12 cellular contexts compared by ENCODE assay signal in genomic region chr1:183164350-183164749, GRCh38. TPM values are rescaled to one million over a fixed set of nuclear protein-coding genes. Genes with fewer than 3 reads are reported as not detected.
DNase-seq lines count a peak whose midpoint lies in the region; ATAC-seq, FAIRE-seq and TF ChIP-seq lines count a peak whose summit lies in the region.
"Had no signal": no experiment of that assay in that cellular context is flagged by ENCODE, and none has a peak within 500 bp of the region (broad histone marks: within the 10 kb centered on the region; RNA-seq: fewer than 3 reads in every experiment).

No MANE protein-coding gene starts in this region.

- no peak overlapping the region for H3K4me3 Mint-ChIP-seq in WTC11
- peak overlapping the region; percentile 9 for H3K4me3 Mint-ChIP-seq in type B pancreatic cell
- H3K4me3 Mint-ChIP-seq in endothelial cell (ENCODE audit: unreplicated experiment), result no peak overlapping the region

- H3K9me3 ChIP-seq in small intestine (ENCODE audit: control insufficient read depth, low read depth), result no peaks in the 10 kb centered on the region

- H3K27me3 Mint-ChIP-seq in WTC11 (ENCODE audit: low read depth) (no peaks in the 10 kb centered on the region), type B pancreatic cell (peaks cover 2% of the 10 kb centered on the region), endothelial cell (ENCODE audit: unreplicated experiment) (no peaks in the 10 kb centered on the region)

- peak; percentile 97 for ATAC-seq in WTC11

- no peak overlapping the region for H3K27ac ChIP-seq in small intestine (ENCODE audit: low read depth in 1 of 2, low read length in 1 of 2)
- H3K27ac ChIP-seq: HL-60 had no signal

- POLR2A ChIA-PET in WTC11 (lab: Charles Lee), result no interaction called here

- no peaks in the 10 kb centered on the region for H3K9me3 Mint-ChIP-seq in WTC11
- H3K9me3 Mint-ChIP-seq in type B pancreatic cell, result peaks cover 4% of the 10 kb centered on the region
- no peaks in the 10 kb centered on the region for H3K9me3 Mint-ChIP-seq in endothelial cell (ENCODE audit: unreplicated experiment)

- H3K4me3 ChIP-seq in small intestine (ENCODE audit: low read depth in 1 of 2, low read length in 2 of 2), result no peak overlapping the region

- CTCF ChIA-PET in WTC11 (lab: Charles Lee), result no interaction called here

- H3K4me1 ChIP-seq in small intestine (ENCODE audit: control insufficient read depth in 2 of 2, insufficient read depth in 1 of 2, low read depth in 1 of 2, low read length in 1 of 2), result no peaks in the 10 kb centered on the region

- H3K36me3 ChIP-seq in small intestine (ENCODE audit: control insufficient read depth in 2 of 2, insufficient read depth in 2 of 2, low read length in 2 of 2), result no peaks in the 10 kb centered on the region

- no peak for FAIRE-seq in small intestine (lab: Jason Lieb, UNC)

- H3K27me3 ChIP-seq in small intestine (ENCODE audit: control insufficient read depth in 2 of 2, insufficient read depth in 2 of 2, low read length in 2 of 2), result no peaks in the 10 kb centered on the region

- TF ChIP-seq CTCF in WTC11 (IDR thresholded peaks at IDR 0.05) (no peak), type B pancreatic cell (conservative IDR thresholded peaks at IDR 0.05) (no peak), endothelial cell (IDR thresholded peaks at IDR 0.05; ENCODE audit: unreplicated experiment) (no peak)

- peaks cover 16% of the 10 kb centered on the region for H3K4me1 Mint-ChIP-seq in WTC11
- peaks cover 23% of the 10 kb centered on the region for H3K4me1 Mint-ChIP-seq in type B pancreatic cell (ENCODE audit: unreplicated experiment)
- H3K4me1 Mint-ChIP-seq in endothelial cell (ENCODE audit: unreplicated experiment), result no peaks in the 10 kb centered on the region

- H3K27ac Mint-ChIP-seq in WTC11 (no peak overlapping the region), type B pancreatic cell (peak overlapping the region; percentile 77), endothelial cell (ENCODE audit: unreplicated experiment) (no peak overlapping the region)

- H3K36me3 Mint-ChIP-seq in WTC11, result no peaks in the 10 kb centered on the region
- H3K36me3 Mint-ChIP-seq in type B pancreatic cell, result peaks cover 3% of the 10 kb centered on the region
- H3K36me3 Mint-ChIP-seq in endothelial cell (ENCODE audit: low read depth, unreplicated experiment), result no peaks in the 10 kb centered on the region

- 86 to 100% (median 86%) methylated on average over 1 of the region's 1 CpG for WGBS in small intestine, 3 donors

- DNase-seq in HPDE6-E6E7 (ENCODE audit: extremely low spot score) (peak; percentile 66), WTC11 (ENCODE audit: low spot score) (peak; percentile 46), iPS DF 19.7 (ENCODE audit: low read depth, low spot score) (peak; percentile 78), type B pancreatic cell (ENCODE audit: extremely low spot score, unreplicated experiment) (no peak), DMS79 treated with DMSO at 0.1 percent for 48 hours (lab: John Stamatoyannopoulos, UW) (no peak), small intestine (no peak), endothelial cell (ENCODE audit: low spot score) (no peak)
- DNase-seq in activated CD8-positive, alpha-beta memory T cell treated with anti-CD3 and anti-CD28 coated beads for 24 hours, result no peak
- DNase-seq: activated naive CD4-positive, alpha-beta T cell treated with Interleukin-2 at 50 U/mL for 16 hours; DND-41; NCI-H2081 had no signal

TF ChIP-seq in WTC11, 78 proteins besides CTCF, POLR2A, EP300 and RAD21:
- TF ChIP-seq NR3C1 (CRISPR knock-in tag; conservative IDR thresholded peaks at IDR 0.05; ENCODE audit: low read depth) (no peak), MXD4 (CRISPR knock-in tag; IDR thresholded peaks at IDR 0.05; ENCODE audit: borderline replicate concordance) (no peak), MYBL2 (CRISPR knock-in tag; IDR thresholded peaks at IDR 0.05) (no peak), CREM (CRISPR knock-in tag; IDR thresholded peaks at IDR 0.05) (no peak), CREB1 (CRISPR knock-in tag; IDR thresholded peaks at IDR 0.05) (no peak), NR2C2 (CRISPR knock-in tag; IDR thresholded peaks at IDR 0.05) (no peak), CBFB (CRISPR knock-in tag; IDR thresholded peaks at IDR 0.05; ENCODE audit: low read depth) (no peak)
- TF ChIP-seq, protein P1, sequence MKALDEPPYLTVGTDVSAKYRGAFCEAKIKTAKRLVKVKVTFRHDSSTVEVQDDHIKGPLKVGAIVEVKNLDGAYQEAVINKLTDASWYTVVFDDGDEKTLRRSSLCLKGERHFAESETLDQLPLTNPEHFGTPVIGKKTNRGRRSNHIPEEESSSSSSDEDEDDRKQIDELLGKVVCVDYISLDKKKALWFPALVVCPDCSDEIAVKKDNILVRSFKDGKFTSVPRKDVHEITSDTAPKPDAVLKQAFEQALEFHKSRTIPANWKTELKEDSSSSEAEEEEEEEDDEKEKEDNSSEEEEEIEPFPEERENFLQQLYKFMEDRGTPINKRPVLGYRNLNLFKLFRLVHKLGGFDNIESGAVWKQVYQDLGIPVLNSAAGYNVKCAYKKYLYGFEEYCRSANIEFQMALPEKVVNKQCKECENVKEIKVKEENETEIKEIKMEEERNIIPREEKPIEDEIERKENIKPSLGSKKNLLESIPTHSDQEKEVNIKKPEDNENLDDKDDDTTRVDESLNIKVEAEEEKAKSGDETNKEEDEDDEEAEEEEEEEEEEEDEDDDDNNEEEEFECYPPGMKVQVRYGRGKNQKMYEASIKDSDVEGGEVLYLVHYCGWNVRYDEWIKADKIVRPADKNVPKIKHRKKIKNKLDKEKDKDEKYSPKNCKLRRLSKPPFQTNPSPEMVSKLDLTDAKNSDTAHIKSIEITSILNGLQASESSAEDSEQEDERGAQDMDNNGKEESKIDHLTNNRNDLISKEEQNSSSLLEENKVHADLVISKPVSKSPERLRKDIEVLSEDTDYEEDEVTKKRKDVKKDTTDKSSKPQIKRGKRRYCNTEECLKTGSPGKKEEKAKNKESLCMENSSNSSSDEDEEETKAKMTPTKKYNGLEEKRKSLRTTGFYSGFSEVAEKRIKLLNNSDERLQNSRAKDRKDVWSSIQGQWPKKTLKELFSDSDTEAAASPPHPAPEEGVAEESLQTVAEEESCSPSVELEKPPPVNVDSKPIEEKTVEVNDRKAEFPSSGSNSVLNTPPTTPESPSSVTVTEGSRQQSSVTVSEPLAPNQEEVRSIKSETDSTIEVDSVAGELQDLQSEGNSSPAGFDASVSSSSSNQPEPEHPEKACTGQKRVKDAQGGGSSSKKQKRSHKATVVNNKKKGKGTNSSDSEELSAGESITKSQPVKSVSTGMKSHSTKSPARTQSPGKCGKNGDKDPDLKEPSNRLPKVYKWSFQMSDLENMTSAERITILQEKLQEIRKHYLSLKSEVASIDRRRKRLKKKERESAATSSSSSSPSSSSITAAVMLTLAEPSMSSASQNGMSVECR (CRISPR knock-in tag; IDR thresholded peaks at IDR 0.05; ENCODE audit: borderline replicate concordance), result no peak
- TF ChIP-seq, protein P2, sequence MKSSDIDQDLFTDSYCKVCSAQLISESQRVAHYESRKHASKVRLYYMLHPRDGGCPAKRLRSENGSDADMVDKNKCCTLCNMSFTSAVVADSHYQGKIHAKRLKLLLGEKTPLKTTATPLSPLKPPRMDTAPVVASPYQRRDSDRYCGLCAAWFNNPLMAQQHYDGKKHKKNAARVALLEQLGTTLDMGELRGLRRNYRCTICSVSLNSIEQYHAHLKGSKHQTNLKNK (CRISPR knock-in tag; IDR thresholded peaks at IDR 0.05), result no peak
- TF ChIP-seq, protein P3, sequence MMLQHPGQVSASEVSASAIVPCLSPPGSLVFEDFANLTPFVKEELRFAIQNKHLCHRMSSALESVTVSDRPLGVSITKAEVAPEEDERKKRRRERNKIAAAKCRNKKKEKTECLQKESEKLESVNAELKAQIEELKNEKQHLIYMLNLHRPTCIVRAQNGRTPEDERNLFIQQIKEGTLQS (CRISPR knock-in tag; conservative IDR thresholded peaks at IDR 0.05), result no peak

RNA-seq across cellular contexts. Expression of gene LAMC2, which starts 21.7 kb away (rescaled TPM):
- total RNA-seq in WTC11 (2021), result 6.5 to 7.9 TPM (median 6.5 TPM) in 3 replicates
- total RNA-seq in type B pancreatic cell (ENCODE audit: low replicate concordance), result 14.8 and 33.5 TPM in 2 replicates
- 1 to 10 TPM; 2.4 to 7.7 (median 4.7) TPM for polyA plus RNA-seq in small intestine
- total RNA-seq in endothelial cell (ENCODE audit: unreplicated experiment), result 2.3 TPM

Comparison
In these comparisons a context has a peak if more than half of its experiments do, and no peak if none do; other contexts are left out.
1. DNase-seq: peak in HPDE6-E6E7 (single experiment), WTC11 (single experiment) and iPS DF 19.7 (single experiment); none in type B pancreatic cell (single experiment), DMS79 treated with DMSO at 0.1 percent for 48 hours (single experiment), small intestine (single experiment), activated CD8-positive, alpha-beta memory T cell treated with anti-CD3 and anti-CD28 coated beads for 24 hours (single experiment) and endothelial cell (single experiment).